14 cellular contexts compared by ENCODE assay signal in genomic region chr5:53201746-53202145, GRCh38.
DNase-seq lines count a peak whose midpoint lies in the region; ATAC-seq, FAIRE-seq and TF ChIP-seq lines count a peak whose summit lies in the region.
"Had no signal": no experiment of that assay in that cellular context is flagged by ENCODE, and none has a peak within 500 bp of the region (broad histone marks: within the 10 kb centered on the region; RNA-seq: fewer than 3 reads in every experiment).

No MANE protein-coding gene starts in this region.

- CTCF ChIA-PET in HepG2 (lab: Yijun Ruan, JAX; ENCODE audit: low intra/inter-chr PET ratio, low total read pairs), result no interaction called here

- no peaks in the 10 kb centered on the region for H3K9me3 Mint-ChIP-seq in endodermal cell
- H3K9me3 Mint-ChIP-seq: activated naive CD8-positive, alpha-beta T cell treated with anti-CD3 and anti-CD28 coated beads for 36 hours had no signal

- intact Hi-C loops in HepG2 (cut with micrococcal nuclease; ENCODE audit: unreplicated experiment) (no loop called here), right lobe of liver (cut with DNase I) (no loop called here), upper lobe of right lung (cut with DNase I) (no loop called here), left ventricle myocardium inferior (cut with micrococcal nuclease) (no loop called here)

- DNase-seq in HepG2 (ENCODE audit: low spot score), result peak; percentile 4
- DNase-seq in right lobe of liver, result no peak
- peak; percentile 23 for DNase-seq in NB4 (ENCODE audit: low read depth)
- DNase-seq in endodermal cell, result no peak
- DNase-seq in upper lobe of right lung, result no peak
- DNase-seq in LoVo (ENCODE audit: low spot score), result no peak
- no peak for DNase-seq in HPDE6-E6E7 (ENCODE audit: extremely low spot score)
- no peak for DNase-seq in left ventricle myocardium inferior
- DNase-seq: activated naive CD8-positive, alpha-beta T cell treated with anti-CD3 and anti-CD28 coated beads for 36 hours; gastrocnemius medialis; stimulated activated CD4-positive, alpha-beta T cell treated with anti-CD3 and anti-CD28 coated beads, Interleukin-4, amount 100 ng/mL, for 24 hours; stimulated activated naive B cell treated with anti-CD40 and anti-IgM and Interleukin-4, amounts not matched to agents 10 μg/mL and 1 μg/mL and 100 μg/mL, for 72 hours; T1000 had no signal

- no peaks in the 10 kb centered on the region for H3K79me2 ChIP-seq in HepG2 (ENCODE audit: insufficient read depth, low read length)

- H3K27ac ChIP-seq in HepG2 (ENCODE audit: extremely low read length, insufficient read depth, low read length), result no peak overlapping the region
- no peak overlapping the region for H3K27ac ChIP-seq in right lobe of liver
- H3K27ac ChIP-seq in endodermal cell (ENCODE audit: low read depth, low read length), result no peak overlapping the region
- no peak overlapping the region for H3K27ac ChIP-seq in upper lobe of right lung
- no peak overlapping the region for H3K27ac ChIP-seq in left ventricle myocardium inferior (replicated peaks)
- H3K27ac ChIP-seq: gastrocnemius medialis, RWPE1 had no signal

- TF ChIP-seq CTCF in HepG2 (CRISPR knock-in tag; IDR thresholded peaks at IDR 0.05), result peak; percentile 47
- TF ChIP-seq CTCF in right lobe of liver (IDR thresholded peaks at IDR 0.05), result peak in 1 of 4 donors; percentile 24
- peak; percentile 21 for TF ChIP-seq CTCF in NB4 (IDR thresholded peaks at IDR 0.05; ENCODE audit: low read depth, low read length)
- TF ChIP-seq CTCF in endodermal cell (conservative IDR thresholded peaks at IDR 0.05), result peak; percentile 60
- TF ChIP-seq CTCF in upper lobe of right lung (IDR thresholded peaks at IDR 0.05), result peak; percentile 16
- TF ChIP-seq CTCF in left ventricle myocardium inferior (IDR thresholded peaks at IDR 0.05; ENCODE audit: borderline replicate concordance), result no peak

- no peaks in the 10 kb centered on the region for H3K36me3 Mint-ChIP-seq in endodermal cell (ENCODE audit: low read depth)
- H3K36me3 Mint-ChIP-seq: activated naive CD8-positive, alpha-beta T cell treated with anti-CD3 and anti-CD28 coated beads for 36 hours; stimulated activated naive B cell treated with anti-CD40 and anti-IgM and Interleukin-4, amounts not matched to agents 10 μg/mL and 1 μg/mL and 100 μg/mL, for 72 hours had no signal

- POLR2A ChIA-PET in HepG2 (lab: Yijun Ruan, JAX), result no interaction called here

- H3K9me3 ChIP-seq in HepG2 (ENCODE audit: low read length) (no peaks in the 10 kb centered on the region), right lobe of liver (no peaks in the 10 kb centered on the region), endodermal cell (ENCODE audit: control insufficient read depth, low read length) (no peaks in the 10 kb centered on the region), upper lobe of right lung (no peaks in the 10 kb centered on the region), left ventricle myocardium inferior (replicated peaks) (no peaks in the 10 kb centered on the region)
- H3K9me3 ChIP-seq: gastrocnemius medialis had no signal

- H3K27me3 ChIP-seq in HepG2 (ENCODE audit: control insufficient read depth in 1 of 2, insufficient read depth in 2 of 2, low read length in 2 of 2), result no peaks in the 10 kb centered on the region
- no peaks in the 10 kb centered on the region for H3K27me3 ChIP-seq in right lobe of liver
- H3K27me3 ChIP-seq in endodermal cell (ENCODE audit: control insufficient read depth, insufficient read depth, low read length, poor library complexity, severe bottlenecking), result no peaks in the 10 kb centered on the region
- H3K27me3 ChIP-seq in upper lobe of right lung, result no peaks in the 10 kb centered on the region
- H3K27me3 ChIP-seq in left ventricle myocardium inferior (ENCODE audit: low read depth), result peaks cover 3% of the 10 kb centered on the region
- H3K27me3 ChIP-seq: gastrocnemius medialis had no signal

- H3K4me3 ChIP-seq in HepG2 (replicated peaks in 1 of 3; ENCODE audit: insufficient read depth in 1 of 3, low read depth in 2 of 3, low read length in 3 of 3) (no peak overlapping the region), right lobe of liver (no peak overlapping the region), NB4 (ENCODE audit: low read depth, low read length) (no peak overlapping the region), endodermal cell (ENCODE audit: low read length) (no peak overlapping the region), upper lobe of right lung (no peak overlapping the region), left ventricle myocardium inferior (no peak overlapping the region)
- H3K4me3 ChIP-seq: gastrocnemius medialis had no signal

- 61% methylated on average over 3 of the region's 3 CpGs for WGBS in HepG2 (ENCODE audit: low lambda C conversion rate)
- 100% methylated on average over 3 of the region's 3 CpGs for WGBS in right lobe of liver (ENCODE audit: insufficient coverage, low coverage, low lambda C conversion rate, missing lambda C conversion rate)
- 93 to 100% methylated on average over 1 to 3 of the region's 3 CpGs for WGBS in endodermal cell (ENCODE audit: insufficient coverage in 1 of 2, insufficient read length in 1 of 2), 2 experiments

- BruUV-seq in HepG2 (replicated peaks; lab: Mats Ljungman, UMichigan), result no TSS peak

- no peak for TF ChIP-seq RAD21 in HepG2 (CRISPR knock-in tag; IDR thresholded peaks at IDR 0.05)

- H4K20me1 ChIP-seq in HepG2 (ENCODE audit: insufficient read depth, low read length), result no peaks in the 10 kb centered on the region

- H3K36me3 ChIP-seq in HepG2 (replicated peaks in 1 of 2; ENCODE audit: control insufficient read depth in 1 of 2, insufficient read depth in 2 of 2, low read length in 2 of 2) (no peaks in the 10 kb centered on the region), right lobe of liver (no peaks in the 10 kb centered on the region), endodermal cell (ENCODE audit: control insufficient read depth, insufficient read depth, low read length) (no peaks in the 10 kb centered on the region), upper lobe of right lung (no peaks in the 10 kb centered on the region), left ventricle myocardium inferior (no peaks in the 10 kb centered on the region)
- H3K36me3 ChIP-seq: gastrocnemius medialis had no signal

- H3K4me1 ChIP-seq in HepG2 (ENCODE audit: insufficient read depth, low read length), result no peaks in the 10 kb centered on the region
- no peaks in the 10 kb centered on the region for H3K4me1 ChIP-seq in right lobe of liver
- no peaks in the 10 kb centered on the region for H3K4me1 ChIP-seq in endodermal cell (ENCODE audit: control insufficient read depth, insufficient read depth, low read length)
- no peaks in the 10 kb centered on the region for H3K4me1 ChIP-seq in upper lobe of right lung
- no peaks in the 10 kb centered on the region for H3K4me1 ChIP-seq in left ventricle myocardium inferior
- H3K4me1 ChIP-seq: gastrocnemius medialis had no signal

- no peak for FAIRE-seq in HepG2 (lab: Jason Lieb, UNC)

- no peak for TF ChIP-seq POLR2A in HepG2 (IDR thresholded peaks at IDR 0.05; ENCODE audit: insufficient read depth in 1 of 2, low read depth in 2 of 2, low read length in 2 of 2)
- TF ChIP-seq POLR2A in right lobe of liver (IDR thresholded peaks at IDR 0.05), result no peak
- TF ChIP-seq POLR2A in NB4 (IDR thresholded peaks at IDR 0.05; ENCODE audit: extremely low read depth, insufficient read length), result no peak

- ATAC-seq in HepG2 (no peak), right lobe of liver (no peak), upper lobe of right lung (no peak)
- ATAC-seq: gastrocnemius medialis; stimulated activated naive B cell treated with anti-CD40 and anti-IgM and Interleukin-4, amounts not matched to agents 10 μg/mL and 1 μg/mL and 100 μg/mL, for 72 hours had no signal

- H3K27me3 Mint-ChIP-seq in endodermal cell (ENCODE audit: insufficient read depth), result peaks cover 7% of the 10 kb centered on the region

- H3K9ac ChIP-seq in HepG2 (ENCODE audit: insufficient read depth, low read depth, low read length) (no peak overlapping the region), endodermal cell (ENCODE audit: extremely low read depth, low read length, poor library complexity, severe bottlenecking) (no peak overlapping the region)

- TF ChIP-seq EP300 in HepG2 (IDR thresholded peaks at IDR 0.05; ENCODE audit: low read depth in 2 of 2, low read length in 2 of 2) (no peak), HepG2 (CRISPR knock-in tag; IDR thresholded peaks at IDR 0.05; ENCODE audit: borderline replicate concordance) (no peak)

- no peak overlapping the region for H3K27ac Mint-ChIP-seq in endodermal cell
- H3K27ac Mint-ChIP-seq: activated naive CD8-positive, alpha-beta T cell treated with anti-CD3 and anti-CD28 coated beads for 36 hours; stimulated activated naive B cell treated with anti-CD40 and anti-IgM and Interleukin-4, amounts not matched to agents 10 μg/mL and 1 μg/mL and 100 μg/mL, for 72 hours had no signal

- H3K4me1 Mint-ChIP-seq in endodermal cell, result no peaks in the 10 kb centered on the region
- H3K4me1 Mint-ChIP-seq: activated naive CD8-positive, alpha-beta T cell treated with anti-CD3 and anti-CD28 coated beads for 36 hours; stimulated activated naive B cell treated with anti-CD40 and anti-IgM and Interleukin-4, amounts not matched to agents 10 μg/mL and 1 μg/mL and 100 μg/mL, for 72 hours had no signal

- H2AFZ ChIP-seq in HepG2 (ENCODE audit: low read length), result no peak overlapping the region

- in situ Hi-C loops in HepG2 (cut with HindIII; ENCODE audit: extremely low pct_ligation_motif_present, low pct_unique_long_range_greater_than_20kb), result no loop called here

- H3K4me2 ChIP-seq in HepG2 (ENCODE audit: low read depth, low read length), result no peak overlapping the region

- no peak overlapping the region for H3K4me3 Mint-ChIP-seq in endodermal cell
- H3K4me3 Mint-ChIP-seq: activated naive CD8-positive, alpha-beta T cell treated with anti-CD3 and anti-CD28 coated beads for 36 hours; stimulated activated naive B cell treated with anti-CD40 and anti-IgM and Interleukin-4, amounts not matched to agents 10 μg/mL and 1 μg/mL and 100 μg/mL, for 72 hours had no signal

TF ChIP-seq in HepG2, 621 proteins besides CTCF, POLR2A, EP300 and RAD21 (continues in another document):
- TF ChIP-seq SP5 (CRISPR knock-in tag; IDR thresholded peaks at IDR 0.05; ENCODE audit: borderline replicate concordance, low read depth) (no peak), ZNF619 (CRISPR knock-in tag; IDR thresholded peaks at IDR 0.05) (no peak), MIER2 (CRISPR knock-in tag; IDR thresholded peaks at IDR 0.05) (no peak)

Comparison
In these comparisons a context has a peak if more than half of its experiments do, and no peak if none do; other contexts are left out.
1. DNase-seq: peak in HepG2 (single experiment) and NB4 (single experiment); none in right lobe of liver (0 of 3), endodermal cell (single experiment), upper lobe of right lung (single experiment), LoVo (single experiment), HPDE6-E6E7 (single experiment) and left ventricle myocardium inferior (single experiment).